Comparison of ENCODE assay signal across 2 cellular contexts in genomic region chr15:90132437-90132836, GRCh38.
TF ChIP-seq lines count a peak whose summit lies in the region.

No MANE protein-coding gene starts in this region.

TF ChIP-seq in HEK293, 187 proteins besides CTCF, POLR2A, EP300 and RAD21:
- TF ChIP-seq ZNF658 (tag by site-specific recombination; IDR thresholded peaks at IDR 0.05) = no peak
- TF ChIP-seq ZNF121 (tag by site-specific recombination; IDR thresholded peaks at IDR 0.05) = peak; percentile 74; the same call in 1 of the 2 replicates

TF ChIP-seq in K562, 482 proteins besides CTCF, POLR2A, EP300 and RAD21:
- TF ChIP-seq, protein P1, sequence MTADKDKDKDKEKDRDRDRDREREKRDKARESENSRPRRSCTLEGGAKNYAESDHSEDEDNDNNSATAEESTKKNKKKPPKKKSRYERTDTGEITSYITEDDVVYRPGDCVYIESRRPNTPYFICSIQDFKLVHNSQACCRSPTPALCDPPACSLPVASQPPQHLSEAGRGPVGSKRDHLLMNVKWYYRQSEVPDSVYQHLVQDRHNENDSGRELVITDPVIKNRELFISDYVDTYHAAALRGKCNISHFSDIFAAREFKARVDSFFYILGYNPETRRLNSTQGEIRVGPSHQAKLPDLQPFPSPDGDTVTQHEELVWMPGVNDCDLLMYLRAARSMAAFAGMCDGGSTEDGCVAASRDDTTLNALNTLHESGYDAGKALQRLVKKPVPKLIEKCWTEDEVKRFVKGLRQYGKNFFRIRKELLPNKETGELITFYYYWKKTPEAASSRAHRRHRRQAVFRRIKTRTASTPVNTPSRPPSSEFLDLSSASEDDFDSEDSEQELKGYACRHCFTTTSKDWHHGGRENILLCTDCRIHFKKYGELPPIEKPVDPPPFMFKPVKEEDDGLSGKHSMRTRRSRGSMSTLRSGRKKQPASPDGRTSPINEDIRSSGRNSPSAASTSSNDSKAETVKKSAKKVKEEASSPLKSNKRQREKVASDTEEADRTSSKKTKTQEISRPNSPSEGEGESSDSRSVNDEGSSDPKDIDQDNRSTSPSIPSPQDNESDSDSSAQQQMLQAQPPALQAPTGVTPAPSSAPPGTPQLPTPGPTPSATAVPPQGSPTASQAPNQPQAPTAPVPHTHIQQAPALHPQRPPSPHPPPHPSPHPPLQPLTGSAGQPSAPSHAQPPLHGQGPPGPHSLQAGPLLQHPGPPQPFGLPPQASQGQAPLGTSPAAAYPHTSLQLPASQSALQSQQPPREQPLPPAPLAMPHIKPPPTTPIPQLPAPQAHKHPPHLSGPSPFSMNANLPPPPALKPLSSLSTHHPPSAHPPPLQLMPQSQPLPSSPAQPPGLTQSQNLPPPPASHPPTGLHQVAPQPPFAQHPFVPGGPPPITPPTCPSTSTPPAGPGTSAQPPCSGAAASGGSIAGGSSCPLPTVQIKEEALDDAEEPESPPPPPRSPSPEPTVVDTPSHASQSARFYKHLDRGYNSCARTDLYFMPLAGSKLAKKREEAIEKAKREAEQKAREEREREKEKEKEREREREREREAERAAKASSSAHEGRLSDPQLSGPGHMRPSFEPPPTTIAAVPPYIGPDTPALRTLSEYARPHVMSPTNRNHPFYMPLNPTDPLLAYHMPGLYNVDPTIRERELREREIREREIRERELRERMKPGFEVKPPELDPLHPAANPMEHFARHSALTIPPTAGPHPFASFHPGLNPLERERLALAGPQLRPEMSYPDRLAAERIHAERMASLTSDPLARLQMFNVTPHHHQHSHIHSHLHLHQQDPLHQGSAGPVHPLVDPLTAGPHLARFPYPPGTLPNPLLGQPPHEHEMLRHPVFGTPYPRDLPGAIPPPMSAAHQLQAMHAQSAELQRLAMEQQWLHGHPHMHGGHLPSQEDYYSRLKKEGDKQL (CRISPR knock-in tag; IDR thresholded peaks at IDR 0.05; ENCODE audit: borderline replicate concordance) = no peak
- peak; percentile 53; the same call in 1 of the 2 replicates for TF ChIP-seq ZNF121 (CRISPR knock-in tag; conservative IDR thresholded peaks at IDR 0.05)
